ENCODE assay signal across 21 cellular contexts in genomic region chr18:45856526-45856925, GRCh38. TPM values are rescaled to one million over a fixed set of nuclear protein-coding genes. Genes with fewer than 3 reads are reported as not detected.
DNase-seq lines count a peak whose midpoint lies in the region; ATAC-seq and TF ChIP-seq lines count a peak whose summit lies in the region.
"Had no signal": no experiment of that assay in that cellular context is flagged by ENCODE, and none has a peak within 500 bp of the region (broad histone marks: within the 10 kb centered on the region; RNA-seq: fewer than 3 reads in every experiment).

No MANE protein-coding gene starts in this region.

- no peak overlapping the region for H3K4me2 ChIP-seq in trophoblast cell (ENCODE audit: low read length)

- TF ChIP-seq CTCF in AG10803 (conservative IDR thresholded peaks at IDR 0.05; ENCODE audit: low read length): no peak
- no peak for TF ChIP-seq CTCF in fibroblast of mammary gland (conservative IDR thresholded peaks at IDR 0.05; ENCODE audit: control insufficient read depth, insufficient read depth, low read depth, low read length)

- no CpG with 5 or more reads among the region's 4 CpGs for WGBS in trophoblast cell (ENCODE audit: extremely low coverage, insufficient coverage, insufficient read length)

- H3K9ac ChIP-seq in adipocyte (ENCODE audit: low read length) (no peak overlapping the region), trophoblast cell (ENCODE audit: low read length) (no peak overlapping the region)

- no peak overlapping the region for H3K23ac ChIP-seq in trophoblast cell (ENCODE audit: low read length)

- H3K4me1 ChIP-seq in adipocyte (ENCODE audit: control insufficient read depth, insufficient read depth, low read length): peaks cover 4% of the 10 kb centered on the region
- H3K4me1 ChIP-seq in trophoblast cell (ENCODE audit: control insufficient read depth in 1 of 2, insufficient read depth in 2 of 2, low read length in 2 of 2): peaks cover 0 to 8% of the 10 kb centered on the region in 2 experiments
- H3K4me1 ChIP-seq: colonic mucosa, uterus had no signal

- H2AK5ac ChIP-seq in trophoblast cell (ENCODE audit: low read length): no peak overlapping the region

- no peak overlapping the region for H3K4ac ChIP-seq in trophoblast cell (ENCODE audit: low read depth, low read length)

- H3K18ac ChIP-seq in trophoblast cell (ENCODE audit: low read length): no peak overlapping the region

- no peak overlapping the region for H4K12ac ChIP-seq in trophoblast cell (ENCODE audit: low read depth, low read length)

- no peak overlapping the region for H4K91ac ChIP-seq in trophoblast cell (ENCODE audit: low read depth, low read length)

- no peak overlapping the region for H3K14ac ChIP-seq in trophoblast cell (ENCODE audit: low read length)

- no peak overlapping the region for H2BK5ac ChIP-seq in trophoblast cell (ENCODE audit: low read depth, low read length, poor library complexity)

- H3K27me3 ChIP-seq in adipocyte (replicated peaks; ENCODE audit: control insufficient read depth, insufficient read depth, low read length) (no peaks in the 10 kb centered on the region), trophoblast cell (ENCODE audit: insufficient read depth, low read length) (no peaks in the 10 kb centered on the region)
- H3K27me3 ChIP-seq: colonic mucosa, uterus had no signal

- no peak overlapping the region for H3K27ac ChIP-seq in trophoblast cell (ENCODE audit: low read depth, low read length)
- H3K27ac ChIP-seq: colonic mucosa, uterus, VCaP had no signal

- H3K79me2 ChIP-seq in trophoblast cell (ENCODE audit: control insufficient read depth, insufficient read depth, low read length, poor library complexity): no peaks in the 10 kb centered on the region

- H3K36me3 ChIP-seq in adipocyte (ENCODE audit: control insufficient read depth, insufficient read depth, low read length, severe bottlenecking) (peaks cover 89% of the 10 kb centered on the region), trophoblast cell (ENCODE audit: control insufficient read depth in 1 of 2, insufficient read depth in 2 of 2, low read length in 2 of 2) (peaks cover 21 to 36% of the 10 kb centered on the region in 2 experiments)
- H3K36me3 ChIP-seq: uterus had no signal

- H3K9me3 ChIP-seq in adipocyte (ENCODE audit: control insufficient read depth, low read length) (no peaks in the 10 kb centered on the region), trophoblast cell (ENCODE audit: insufficient read depth, low read depth, low read length) (no peaks in the 10 kb centered on the region)
- H3K9me3 ChIP-seq: colonic mucosa, uterus had no signal

- DNase-seq in AG10803 (ENCODE audit: low read depth) (peak; percentile 75), adipocyte (ENCODE audit: low read depth) (peak; percentile 52), fibroblast of mammary gland (ENCODE audit: low read depth) (peak; percentile 90), trophoblast cell (peak; percentile 60 to 73), posterior cingulate gyrus (no peak)
- DNase-seq in stimulated activated naive CD8-positive, alpha-beta T cell treated with anti-CD3 and anti-CD28 coated beads, Interleukin-15, Interleukin-2, amounts not matched to agents 100 U/mL and 50 U/mL, for 24 hours: no peak
- DNase-seq: activated CD4-positive, alpha-beta T cell treated with anti-CD3 and anti-CD28 coated beads, Interleukin-2, amount 50 U/mL, for 48 hours; activated naive CD4-positive, alpha-beta T cell; AML-193; colonic mucosa; H9; NCI-H146; NCI-H2171 treated with DMSO at 0.1 percent for 48 hours; Right ventricle myocardium superior; small intestine; stimulated activated CD4-positive, alpha-beta T cell treated with anti-CD3 and anti-CD28 coated beads, Interleukin-4, amount 100 ng/mL, for 24 hours; uterus had no signal

- no peak overlapping the region for H2BK120ac ChIP-seq in trophoblast cell (ENCODE audit: insufficient read depth, low read length, poor library complexity)

- H3K79me1 ChIP-seq in trophoblast cell (ENCODE audit: low read length): no peaks in the 10 kb centered on the region

- intact Hi-C loops in posterior cingulate gyrus (cut with DNase I): no loop called here

- ATAC-seq in GM21526 (IDR thresholded peaks at IDR 0.05; ENCODE audit: low FRiP score, unreplicated experiment) (no peak), GM18498 (IDR thresholded peaks at IDR 0.05; ENCODE audit: unreplicated experiment) (no peak)
- no peak for ATAC-seq in stimulated activated naive CD8-positive, alpha-beta T cell treated with anti-CD3 and anti-CD28 coated beads, Interleukin-15, Interleukin-2, amounts not matched to agents 100 U/mL and 50 U/mL, for 24 hours
- ATAC-seq: natural killer cell treated with Interleukin-12 subunit alpha and Interleukin-12 subunit beta and Interleukin-15 and Interleukin-18, amount 100 ng/mL, for 72 hours had no signal

- no peak overlapping the region for H2AFZ ChIP-seq in trophoblast cell (ENCODE audit: insufficient read depth, low read length, poor library complexity)

- H2BK12ac ChIP-seq in trophoblast cell (ENCODE audit: low read length): no peak overlapping the region

- H4K8ac ChIP-seq in trophoblast cell (ENCODE audit: low read depth, low read length): no peak overlapping the region

- H3K4me3 ChIP-seq in AG10803 (ENCODE audit: low read length) (no peak overlapping the region), adipocyte (ENCODE audit: low read length) (no peak overlapping the region), fibroblast of mammary gland (ENCODE audit: control insufficient read depth, low read depth, low read length) (no peak overlapping the region), trophoblast cell (ENCODE audit: low read depth, low read length) (no peak overlapping the region)
- H3K4me3 ChIP-seq: colonic mucosa, uterus had no signal

RNA-seq across cellular contexts. Expression of gene SIGLEC15, which starts 31.1 kb away (rescaled TPM):
- polyA plus RNA-seq in trophoblast cell (2013): not detected in 2 replicates

Comparison
In these comparisons a context has a peak if more than half of its experiments do, and no peak if none do; other contexts are left out.
1. DNase-seq: peak in AG10803 (single experiment), adipocyte (single experiment), fibroblast of mammary gland (single experiment) and trophoblast cell (2 of 2); none in stimulated activated naive CD8-positive, alpha-beta T cell treated with anti-CD3 and anti-CD28 coated beads, Interleukin-15, Interleukin-2, amounts not matched to agents 100 U/mL and 50 U/mL, for 24 hours (single experiment) and posterior cingulate gyrus (0 of 10).